29 cellular contexts compared by ENCODE assay signal in the genomic region with DNA sequence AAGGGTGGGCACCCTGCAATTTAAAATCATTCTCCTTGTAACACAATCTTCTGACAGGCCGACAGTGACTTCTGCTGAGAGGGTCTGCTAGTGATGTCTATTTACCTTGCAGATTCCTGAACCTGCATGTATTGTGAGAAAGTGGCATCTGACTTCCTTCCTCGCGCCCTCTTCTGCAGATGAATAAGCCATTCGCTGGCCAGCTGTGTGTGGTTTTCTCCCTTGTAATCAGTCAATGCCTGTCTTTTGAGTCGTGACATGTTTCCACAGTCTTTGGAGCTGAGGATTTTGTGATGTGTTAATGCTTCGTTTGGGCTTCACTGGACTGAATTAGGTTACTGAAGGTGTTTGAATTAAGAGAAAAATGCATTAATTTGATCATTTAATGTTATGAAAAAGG.
DNase-seq lines count a peak whose midpoint lies in the region; ATAC-seq and TF ChIP-seq lines count a peak whose summit lies in the region.
"Had no signal": no experiment of that assay in that cellular context is flagged by ENCODE, and none has a peak within 500 bp of the region (broad histone marks: within the 10 kb centered on the region; RNA-seq: fewer than 3 reads in every experiment).

No MANE protein-coding gene starts in this region.

- WGBS in body of pancreas, 2 donors: 7 to 17% methylated on average over 6 of the region's 6 CpGs

- TF ChIP-seq CTCF in MM.1S (IDR thresholded peaks at IDR 0.05; ENCODE audit: low read length) (no peak), body of pancreas (IDR thresholded peaks at IDR 0.05) (no peak)

- no peaks in the 10 kb centered on the region for H3K36me3 Mint-ChIP-seq in activated T-helper 17 cell treated with anti-CD3 and anti-CD28 coated beads, Interleukin-2, amount 50 U/mL, for 72 hours (ENCODE audit: low read depth)
- H3K36me3 Mint-ChIP-seq: activated naive CD8-positive, alpha-beta T cell treated with anti-CD3 and anti-CD28 coated beads, Interleukin-2, amount 10 ng/mL, durations not matched to agents 7 days and 5 days; brain; CD8-positive, alpha-beta memory T cell; naive thymus-derived CD4-positive, alpha-beta T cell; type B pancreatic cell had no signal

- intact Hi-C loops in body of pancreas (cut with DNase I): no loop called here

- TF ChIP-seq POLR2A in body of pancreas (IDR thresholded peaks at IDR 0.05): no peak

- no peaks in the 10 kb centered on the region for H3K27me3 ChIP-seq in MM.1S (replicated peaks; ENCODE audit: insufficient read depth, low read length)
- H3K27me3 ChIP-seq in body of pancreas: no peaks in the 10 kb centered on the region
- H3K27me3 ChIP-seq: ovary had no signal

- no peaks in the 10 kb centered on the region for H3K79me2 ChIP-seq in MM.1S (ENCODE audit: low read length)

- no peaks in the 10 kb centered on the region for H3K4me1 Mint-ChIP-seq in activated T-helper 17 cell treated with anti-CD3 and anti-CD28 coated beads, Interleukin-2, amount 50 U/mL, for 72 hours
- H3K4me1 Mint-ChIP-seq: activated CD4-positive, alpha-beta T cell treated with anti-CD3 and anti-CD28 coated beads, Interleukin-2, amount 10 ng/mL, durations not matched to agents 7 days and 5 days; activated naive CD8-positive, alpha-beta T cell treated with anti-CD3 and anti-CD28 coated beads, Interleukin-2, amount 10 ng/mL, durations not matched to agents 7 days and 5 days; naive thymus-derived CD4-positive, alpha-beta T cell had no signal

- ATAC-seq in activated T-helper 17 cell treated with anti-CD3 and anti-CD28 coated beads, Interleukin-2, amount 50 U/mL, for 72 hours (replicated peaks): no peak
- ATAC-seq in body of pancreas: no peak
- ATAC-seq: gastroesophageal sphincter; left cardiac atrium; naive thymus-derived CD4-positive, alpha-beta T cell; right cardiac atrium had no signal

- H2AFZ ChIP-seq in MM.1S (ENCODE audit: low read length): no peak overlapping the region
- H2AFZ ChIP-seq: PC-9 had no signal

- peaks cover 17% of the 10 kb centered on the region for H3K27me3 Mint-ChIP-seq in activated T-helper 17 cell treated with anti-CD3 and anti-CD28 coated beads, Interleukin-2, amount 50 U/mL, for 72 hours
- H3K27me3 Mint-ChIP-seq: brain had no signal

- H3K4me3 ChIP-seq in MM.1S (ENCODE audit: low read length) (no peak overlapping the region), body of pancreas (no peak overlapping the region)
- H3K4me3 ChIP-seq: gastroesophageal sphincter, ovary, PC-9 had no signal

- no peak overlapping the region for H3K9ac ChIP-seq in MM.1S (ENCODE audit: low read length)

- no peaks in the 10 kb centered on the region; the same call in 1 of the 2 replicates for H3F3A ChIP-seq in MM.1S (ENCODE audit: insufficient read depth, low read length)

- H3K36me3 ChIP-seq in MM.1S (replicated peaks; ENCODE audit: insufficient read depth, low read length): no peaks in the 10 kb centered on the region
- no peaks in the 10 kb centered on the region for H3K36me3 ChIP-seq in body of pancreas (replicated peaks in 1 of 2; ENCODE audit: insufficient read depth in 1 of 2, low read depth in 2 of 2)
- H3K36me3 ChIP-seq: gastroesophageal sphincter, ovary had no signal

- H3K9me2 ChIP-seq in MM.1S (replicated peaks; ENCODE audit: insufficient read depth, low read length): no peaks in the 10 kb centered on the region

- no peak overlapping the region for H3K27ac ChIP-seq in MM.1S (ENCODE audit: low read length)
- no peak overlapping the region for H3K27ac ChIP-seq in body of pancreas
- H3K27ac ChIP-seq: 22Rv1, gastroesophageal sphincter, ovary, PC-9 had no signal

- H3K4me2 ChIP-seq in MM.1S (ENCODE audit: low read depth, low read length): peak overlapping the region; percentile 66; the same call in 1 of the 2 replicates
- H3K4me2 ChIP-seq: PC-9 had no signal

- no peaks in the 10 kb centered on the region for H4K20me1 ChIP-seq in MM.1S (ENCODE audit: insufficient read depth, low read length)

- no peak overlapping the region for H3K4me3 Mint-ChIP-seq in activated T-helper 17 cell treated with anti-CD3 and anti-CD28 coated beads, Interleukin-2, amount 50 U/mL, for 72 hours
- H3K4me3 Mint-ChIP-seq: activated CD4-positive, alpha-beta T cell treated with anti-CD3 and anti-CD28 coated beads, Interleukin-2, amount 10 ng/mL, durations not matched to agents 7 days and 5 days; activated naive CD8-positive, alpha-beta T cell treated with anti-CD3 and anti-CD28 coated beads, Interleukin-2, amount 10 ng/mL, durations not matched to agents 7 days and 5 days; brain; HFFc6; naive thymus-derived CD4-positive, alpha-beta T cell; type B pancreatic cell had no signal

- DNase-seq in DMS53 (lab: John Stamatoyannopoulos, UW) (peak; percentile 21), DMS53 treated with DMSO at 0.1 percent for 48 hours (lab: John Stamatoyannopoulos, UW; ENCODE audit: unreplicated experiment) (no peak), MM.1S (peak; percentile 23), iPS-NIHi11 (ENCODE audit: low spot score) (peak; percentile 18), renal cortical epithelial cell (ENCODE audit: low read depth) (peak; percentile 59), body of pancreas (no peak)
- DNase-seq in stimulated activated naive CD4-positive, alpha-beta T cell treated with Interleukin-2 at 50 U/mL for 16 hours (lab: John Stamatoyannopoulos, UW): no peak
- DNase-seq: activated CD4-positive, alpha-beta T cell treated with anti-CD3 and anti-CD28 coated beads, Interleukin-2, amount 10 ng/mL, durations not matched to agents 7 days and 5 days; activated naive CD8-positive, alpha-beta T cell treated with anti-CD3 and anti-CD28 coated beads, Interleukin-2, amount 10 ng/mL, durations not matched to agents 7 days and 5 days; CD8-positive, alpha-beta memory T cell; effector CD8-positive, alpha-beta T cell; GF-D8; HFFc6; left cardiac atrium; mesendoderm; naive thymus-derived CD4-positive, alpha-beta T cell; NCI-H1092; NCI-H1930; NCI-H345; ovary; PC-9; right cardiac atrium; SHP77 had no signal

- H3K9me3 Mint-ChIP-seq in activated T-helper 17 cell treated with anti-CD3 and anti-CD28 coated beads, Interleukin-2, amount 50 U/mL, for 72 hours: no peaks in the 10 kb centered on the region
- H3K9me3 Mint-ChIP-seq: activated CD4-positive, alpha-beta T cell treated with anti-CD3 and anti-CD28 coated beads, Interleukin-2, amount 10 ng/mL, durations not matched to agents 7 days and 5 days; activated naive CD8-positive, alpha-beta T cell treated with anti-CD3 and anti-CD28 coated beads, Interleukin-2, amount 10 ng/mL, durations not matched to agents 7 days and 5 days; activated T-helper 2 cell treated with anti-CD3 and anti-CD28 coated beads, Interferon-gamma antibody, Interleukin-2, Interleukin-4, amounts not matched to agents 10 μg/mL and 5 μg/mL and 100 μg/mL, durations not matched to agents 14 hours and 24 hours and 36 hours; brain; CD8-positive, alpha-beta memory T cell; type B pancreatic cell had no signal

- H3K9me3 ChIP-seq in MM.1S (replicated peaks; ENCODE audit: insufficient read depth, low read length) (no peaks in the 10 kb centered on the region), body of pancreas (no peaks in the 10 kb centered on the region)
- H3K9me3 ChIP-seq: gastroesophageal sphincter, ovary had no signal

- H3K4me1 ChIP-seq in MM.1S (ENCODE audit: low read length): peaks cover 5% of the 10 kb centered on the region; the same call in 1 of the 2 replicates
- H3K4me1 ChIP-seq in body of pancreas: no peaks in the 10 kb centered on the region
- H3K4me1 ChIP-seq: gastroesophageal sphincter had no signal

- H3K27ac Mint-ChIP-seq in activated T-helper 17 cell treated with anti-CD3 and anti-CD28 coated beads, Interleukin-2, amount 50 U/mL, for 72 hours: no peak overlapping the region
- H3K27ac Mint-ChIP-seq: activated CD4-positive, alpha-beta T cell treated with anti-CD3 and anti-CD28 coated beads, Interleukin-2, amount 10 ng/mL, durations not matched to agents 7 days and 5 days; activated naive CD8-positive, alpha-beta T cell treated with anti-CD3 and anti-CD28 coated beads, Interleukin-2, amount 10 ng/mL, durations not matched to agents 7 days and 5 days; activated T-helper 2 cell treated with anti-CD3 and anti-CD28 coated beads, Interferon-gamma antibody, Interleukin-2, Interleukin-4, amounts not matched to agents 10 μg/mL and 5 μg/mL and 100 μg/mL, durations not matched to agents 14 hours and 24 hours and 36 hours; brain; CD8-positive, alpha-beta memory T cell; HFFc6; naive thymus-derived CD4-positive, alpha-beta T cell; type B pancreatic cell had no signal

Comparison
In these comparisons a context has a peak if more than half of its experiments do, and no peak if none do; other contexts are left out.
1. DNase-seq: peak in DMS53 (single experiment), MM.1S (single experiment), iPS-NIHi11 (single experiment) and renal cortical epithelial cell (single experiment); none in DMS53 treated with DMSO at 0.1 percent for 48 hours (single experiment), stimulated activated naive CD4-positive, alpha-beta T cell treated with Interleukin-2 at 50 U/mL for 16 hours (single experiment) and body of pancreas (0 of 4).